Comparison of ENCODE assay signal across 14 cellular contexts in the genomic region with DNA sequence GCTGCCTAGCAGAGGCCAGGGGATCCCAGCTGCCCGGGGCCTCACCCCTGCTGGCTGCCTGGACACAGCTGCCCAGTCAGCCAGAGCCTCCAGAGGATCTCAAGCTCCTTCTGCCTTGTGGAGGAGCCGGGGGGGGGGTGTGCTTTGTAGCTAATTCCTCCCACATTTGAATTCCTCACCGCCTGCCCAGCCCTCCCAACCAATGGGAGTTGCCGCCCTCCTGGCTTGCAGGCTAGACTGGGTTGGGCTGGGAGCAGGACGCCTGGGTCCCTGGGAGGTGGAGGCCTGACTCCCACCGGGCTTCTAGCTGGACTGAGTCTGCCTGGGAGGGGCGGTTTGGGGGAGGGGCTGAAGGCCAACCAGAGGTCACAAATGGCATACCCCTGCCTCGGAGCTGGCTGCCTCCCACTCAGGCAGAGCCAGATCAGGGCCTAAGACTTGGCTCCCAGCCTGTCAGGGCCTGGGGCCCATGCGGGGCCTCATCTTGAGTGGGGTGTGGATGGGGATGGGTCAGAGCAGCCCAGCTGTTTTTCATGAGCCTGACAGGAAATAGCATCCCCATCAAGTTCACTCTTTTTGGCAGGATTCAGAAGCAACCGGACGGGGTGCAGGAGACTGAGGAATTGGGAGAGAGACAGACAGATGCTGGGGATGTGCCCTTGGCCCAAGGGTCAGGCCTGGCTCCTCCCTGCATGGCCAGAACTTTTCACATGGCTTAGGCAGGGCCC. TPM values are rescaled to one million over a fixed set of nuclear protein-coding genes. Genes with fewer than 3 reads are reported as not detected.
DNase-seq lines count a peak whose midpoint lies in the region; ATAC-seq and TF ChIP-seq lines count a peak whose summit lies in the region.
"Had no signal": no experiment of that assay in that cellular context is flagged by ENCODE, and none has a peak within 500 bp of the region (broad histone marks: within the 10 kb centered on the region; RNA-seq: fewer than 3 reads in every experiment).

No MANE protein-coding gene starts in this region.

- H3K9me3 ChIP-seq in muscle layer of colon (ENCODE audit: low read length) (no peaks in the 10 kb centered on the region), uterus (no peaks in the 10 kb centered on the region)
- H3K9me3 ChIP-seq: A549 had no signal

- no peak for TF ChIP-seq CTCF in uterus (IDR thresholded peaks at IDR 0.05)

- DNase-seq in activated naive CD4-positive, alpha-beta T cell treated with anti-CD3 and anti-CD28 coated beads, Interleukin-2, amount 50 U/mL, for 72 hours (ENCODE audit: low spot score in 2 of 2), result no peak
- DNase-seq in activated naive CD4-positive, alpha-beta T cell treated with Interleukin-2 at 50 U/mL for 16 hours, result no peak
- DNase-seq in fibroblast of peridontal ligament (ENCODE audit: extremely low read depth) (peak; percentile 93), uterus (peak; percentile 82 to 87), NCI-H748 (lab: John Stamatoyannopoulos, UW; ENCODE audit: unreplicated experiment) (no peak)
- DNase-seq: activated effector memory CD4-positive, alpha-beta T cell treated with Interleukin-2 at 50 U/mL for 16 hours; NCI-H774; T-helper 9 cell had no signal

- no peak for TF ChIP-seq POLR2A in uterus (IDR thresholded peaks at IDR 0.05)

- H3K4me1 ChIP-seq in muscle layer of colon (ENCODE audit: insufficient read depth, low read length) (peaks cover 13% of the 10 kb centered on the region), uterus (peaks cover 13 to 18% of the 10 kb centered on the region in 2 donors)
- H3K4me1 ChIP-seq: parathyroid adenoma had no signal

- intact Hi-C loops in uterus (cut with DNase I; ENCODE audit: low total_unique reads), result no loop called here

- peak overlapping the region; percentile 8 to 18 for H3K27ac Mint-ChIP-seq in activated naive CD4-positive, alpha-beta T cell treated with anti-CD3 and anti-CD28 coated beads, Interleukin-2, amount 50 U/mL, for 72 hours

- H3K27me3 ChIP-seq in muscle layer of colon (ENCODE audit: control insufficient read depth in 1 of 2, insufficient read depth in 2 of 2, low read length in 2 of 2) (no peaks in the 10 kb centered on the region), uterus (no peaks in the 10 kb centered on the region)

- H3K36me3 ChIP-seq in muscle layer of colon (ENCODE audit: insufficient read depth, low read length), result peaks cover 79% of the 10 kb centered on the region
- no peaks in the 10 kb centered on the region for H3K36me3 ChIP-seq in uterus

- no peak for ATAC-seq in activated naive CD4-positive, alpha-beta T cell treated with anti-CD3 and anti-CD28 coated beads, Interleukin-2, amount 50 U/mL, for 72 hours
- ATAC-seq in GM21619 (IDR thresholded peaks at IDR 0.05; ENCODE audit: unreplicated experiment) (no peak), GM18502 (IDR thresholded peaks at IDR 0.05; ENCODE audit: poor library complexity, unreplicated experiment) (no peak)
- ATAC-seq: esophagus mucosa had no signal

- H3K9me3 Mint-ChIP-seq in activated naive CD4-positive, alpha-beta T cell treated with anti-CD3 and anti-CD28 coated beads, Interleukin-2, amount 50 U/mL, for 72 hours, result no peaks in the 10 kb centered on the region

- H3K36me3 Mint-ChIP-seq in activated naive CD4-positive, alpha-beta T cell treated with anti-CD3 and anti-CD28 coated beads, Interleukin-2, amount 50 U/mL, for 72 hours, result no peaks in the 10 kb centered on the region

- H3K27ac ChIP-seq in muscle layer of colon (ENCODE audit: low read depth, low read length) (peak overlapping the region; percentile 61), uterus (peak overlapping the region; percentile 79 to 81)
- H3K27ac ChIP-seq: A549, parathyroid adenoma had no signal

- H3K4me3 ChIP-seq in muscle layer of colon (ENCODE audit: low read depth in 1 of 2, low read length in 2 of 2) (peak overlapping the region in 1 of 2 donors; percentile 11), uterus (peak overlapping the region in 1 of 2 donors; percentile 18)
- H3K4me3 ChIP-seq: A549 had no signal

- H3K9ac ChIP-seq in muscle layer of colon (ENCODE audit: low read length), result no peak overlapping the region
- H3K9ac ChIP-seq: parathyroid adenoma had no signal

RNA-seq across cellular contexts. Expression of a gene that starts 29.2 kb away (rescaled TPM):
- total RNA-seq in activated naive CD4-positive, alpha-beta T cell treated with anti-CD3 and anti-CD28 coated beads, Interleukin-2, amount 50 U/mL, for 72 hours, result under 1 TPM; 0.68 to 0.97 TPM
- total RNA-seq in uterus, result 100 to 1,000 TPM in 2 of 4 donors, 10 to 100 TPM in 2; 13.8 to 185 (median 94.2) TPM

RNA-seq across cellular contexts. Expression of a gene that starts 48.8 kb away (rescaled TPM):
- total RNA-seq in activated naive CD4-positive, alpha-beta T cell treated with anti-CD3 and anti-CD28 coated beads, Interleukin-2, amount 50 U/mL, for 72 hours, result 100 to 1,000 TPM; 102 to 121 TPM
- 100 to 1,000 TPM in 1 of 4 donors, 10 to 100 TPM in 3; 21.3 to 222 (median 70.4) TPM for total RNA-seq in uterus

Comparison
In these comparisons a context has a peak if more than half of its experiments do, and no peak if none do; other contexts are left out.
1. DNase-seq: peak in fibroblast of peridontal ligament (single experiment) and uterus (2 of 2); none in activated naive CD4-positive, alpha-beta T cell treated with anti-CD3 and anti-CD28 coated beads, Interleukin-2, amount 50 U/mL, for 72 hours (0 of 2), activated naive CD4-positive, alpha-beta T cell treated with Interleukin-2 at 50 U/mL for 16 hours (single experiment) and NCI-H748 (single experiment).
2. RNA of a gene that starts 29.2 kb away (total RNA-seq): 13.8 to 185 TPM in uterus; 0.68 to 0.97 TPM in activated naive CD4-positive, alpha-beta T cell treated with anti-CD3 and anti-CD28 coated beads, Interleukin-2, amount 50 U/mL, for 72 hours; every median in the first group is over 4 times any median in the second.